14 cellular contexts compared by ENCODE assay signal in the genomic region with DNA sequence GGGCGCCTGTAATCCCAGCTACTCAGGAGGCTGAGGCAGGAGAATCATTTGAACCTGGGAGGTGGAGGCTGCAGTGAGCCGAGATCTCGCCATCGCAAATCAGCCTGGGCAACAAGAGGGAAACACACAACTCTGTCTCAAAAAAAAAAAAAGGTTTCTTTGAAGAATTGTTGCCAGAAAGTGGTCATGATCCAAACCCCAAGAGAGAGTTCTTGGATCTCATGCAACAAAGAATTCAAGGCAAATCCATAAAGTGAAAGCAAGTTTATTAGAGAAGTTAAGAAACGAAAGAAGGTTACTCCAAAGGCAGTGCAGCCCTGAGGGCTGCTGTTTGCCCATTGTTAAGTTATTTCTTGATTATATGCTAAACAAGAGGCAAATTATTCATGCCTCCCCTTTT.
"Had no signal": no experiment of that assay in that cellular context is flagged by ENCODE, and none has a peak within 500 bp of the region (broad histone marks: within the 10 kb centered on the region; RNA-seq: fewer than 3 reads in every experiment).

No MANE protein-coding gene starts in this region.

- H3K4me1 Mint-ChIP-seq: neural crest cell had no signal

- H3K27ac ChIP-seq: pancreas had no signal

- H3K36me3 ChIP-seq: adrenal gland, pancreas had no signal

- H3K27me3 ChIP-seq: adrenal gland, pancreas had no signal

- H3K9me3 ChIP-seq: adrenal gland, pancreas had no signal

- H3K4me3 Mint-ChIP-seq: activated naive CD4-positive, alpha-beta T cell treated with anti-CD3 and anti-CD28 coated beads, Interleukin-2, amount 10 ng/mL, durations not matched to agents 7 days and 5 days; mesothelial cell of epicardium; neural crest cell; stimulated activated effector memory CD8-positive, alpha-beta T cell treated with anti-CD3 and anti-CD28 coated beads, Interleukin-12 subunit alpha, Interleukin-12 subunit beta, amount 100 ng/mL, for 72 hours had no signal

- H3K36me3 Mint-ChIP-seq: activated naive CD4-positive, alpha-beta T cell treated with anti-CD3 and anti-CD28 coated beads, Interleukin-2, amount 10 ng/mL, durations not matched to agents 7 days and 5 days; mesothelial cell of epicardium; stimulated activated effector memory CD8-positive, alpha-beta T cell treated with anti-CD3 and anti-CD28 coated beads, Interleukin-12 subunit alpha, Interleukin-12 subunit beta, amount 100 ng/mL, for 72 hours had no signal

- H3K9me3 Mint-ChIP-seq: activated naive CD4-positive, alpha-beta T cell treated with anti-CD3 and anti-CD28 coated beads, Interleukin-2, amount 10 ng/mL, durations not matched to agents 7 days and 5 days; activated T-helper 2 cell treated with anti-CD3 and anti-CD28 coated beads, Interferon-gamma antibody, Interleukin-2, Interleukin-4, amounts not matched to agents 10 μg/mL and 5 μg/mL and 100 μg/mL, durations not matched to agents 14 hours and 24 hours and 36 hours; mesothelial cell of epicardium; neural crest cell; stimulated activated effector memory CD8-positive, alpha-beta T cell treated with anti-CD3 and anti-CD28 coated beads, Interleukin-12 subunit alpha, Interleukin-12 subunit beta, amount 100 ng/mL, for 72 hours had no signal

- DNase-seq: activated naive CD4-positive, alpha-beta T cell treated with anti-CD3 and anti-CD28 coated beads, Interleukin-2, amount 10 ng/mL, durations not matched to agents 7 days and 5 days; adrenal gland; central memory CD4-positive, alpha-beta T cell; effector CD4-positive, alpha-beta T cell; hippocampal formation; pancreas; small intestine; trophoblast cell had no signal

- H3K27ac Mint-ChIP-seq: activated naive CD4-positive, alpha-beta T cell treated with anti-CD3 and anti-CD28 coated beads, Interleukin-2, amount 10 ng/mL, durations not matched to agents 7 days and 5 days; activated T-helper 2 cell treated with anti-CD3 and anti-CD28 coated beads, Interferon-gamma antibody, Interleukin-2, Interleukin-4, amounts not matched to agents 10 μg/mL and 5 μg/mL and 100 μg/mL, durations not matched to agents 14 hours and 24 hours and 36 hours; mesothelial cell of epicardium; stimulated activated effector memory CD8-positive, alpha-beta T cell treated with anti-CD3 and anti-CD28 coated beads, Interleukin-12 subunit alpha, Interleukin-12 subunit beta, amount 100 ng/mL, for 72 hours had no signal

- ATAC-seq: activated CD4-positive, CD25-positive, alpha-beta regulatory T cell treated with anti-CD3 and anti-CD28 coated beads, Interleukin-2, amount 50 U/mL, for 24 hours; pancreas; stimulated activated effector memory CD8-positive, alpha-beta T cell treated with anti-CD3 and anti-CD28 coated beads, Interleukin-12 subunit alpha, Interleukin-12 subunit beta, amount 100 ng/mL, for 72 hours had no signal

- H3K4me3 ChIP-seq: adrenal gland, coronary artery, pancreas had no signal

- FAIRE-seq: pancreas, small intestine had no signal
